8 cellular contexts compared by ENCODE assay signal in genomic region chr7:67805921-67806471, GRCh38.
"Had no signal": no experiment of that assay in that cellular context is flagged by ENCODE, and none has a peak within 500 bp of the region (broad histone marks: within the 10 kb centered on the region; RNA-seq: fewer than 3 reads in every experiment).

No MANE protein-coding gene starts in this region.

- DNase-seq: GDM1, GF-D8 had no signal

- H3K4me3 ChIP-seq: GM12878 had no signal

- FAIRE-seq: G401.6, GM12878, GM12891, GM12892, GM18507, GM19239 had no signal

- ATAC-seq: GM12878 had no signal
